Comparison of ENCODE assay signal across 8 cellular contexts in the genomic region with DNA sequence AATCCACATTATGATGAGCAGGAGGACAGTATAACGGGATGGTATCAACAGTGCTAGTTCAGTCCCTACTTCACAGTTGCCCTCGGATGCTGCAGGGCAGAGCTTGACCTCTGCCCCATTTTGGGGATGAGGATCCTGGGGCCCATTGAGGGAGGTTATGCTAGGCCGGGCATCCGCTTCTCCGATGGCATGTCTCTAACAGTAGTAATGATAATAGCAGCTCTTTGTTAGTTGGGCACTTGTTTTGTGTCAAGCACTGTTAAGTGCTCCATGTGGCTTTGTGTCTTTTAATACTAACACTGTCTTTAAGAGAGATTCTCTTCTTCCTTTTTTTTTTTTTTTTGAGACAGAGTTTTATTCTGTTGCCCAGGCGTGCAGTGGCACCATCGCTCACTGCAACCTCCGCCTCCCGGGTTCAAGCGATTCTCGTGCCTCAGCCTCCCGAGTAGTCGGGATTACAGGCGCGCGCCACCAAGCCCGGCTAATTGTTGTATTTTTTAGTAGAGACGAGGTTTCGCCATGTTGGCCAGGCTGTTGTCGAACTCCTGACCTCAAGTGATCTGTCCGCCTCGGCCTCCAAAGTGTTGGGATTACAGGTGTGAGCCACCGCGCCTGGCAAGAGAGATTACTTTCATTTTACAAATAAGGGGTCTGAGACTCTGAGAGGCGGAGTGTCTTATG. TPM values are rescaled to one million over a fixed set of nuclear protein-coding genes. Genes with fewer than 3 reads are reported as not detected.
DNase-seq lines count a peak whose midpoint lies in the region; ATAC-seq, FAIRE-seq and TF ChIP-seq lines count a peak whose summit lies in the region.

No MANE protein-coding gene starts in this region.

- peak overlapping the region; percentile 87 for H3K27ac Mint-ChIP-seq in astrocyte (ENCODE audit: unreplicated experiment)

- TF ChIP-seq CTCF in heart left ventricle (IDR thresholded peaks at IDR 0.05), result no peak
- TF ChIP-seq CTCF in astrocyte (IDR thresholded peaks at IDR 0.05; ENCODE audit: insufficient read depth, low read depth, low read length), result no peak
- TF ChIP-seq CTCF in right lobe of liver (IDR thresholded peaks at IDR 0.05), result no peak
- no peak for TF ChIP-seq CTCF in transverse colon (IDR thresholded peaks at IDR 0.05)

- peak overlapping the region; percentile 95 for H3K9ac ChIP-seq in astrocyte (ENCODE audit: low read length)

- H3K36me3 Mint-ChIP-seq in astrocyte (ENCODE audit: low read depth, unreplicated experiment), result no peaks in the 10 kb centered on the region

- WGBS in heart left ventricle, 4 donors, result 75 to 78% (median 77%) methylated on average over 25 of the region's 25 CpGs
- 53% methylated on average over 7 of the region's 25 CpGs for WGBS in right lobe of liver (ENCODE audit: insufficient coverage, low coverage, low lambda C conversion rate, missing lambda C conversion rate)
- WGBS in transverse colon (ENCODE audit: low coverage in 1 of 2), 2 donors, result 74 to 84% methylated on average over 14 to 25 of the region's 25 CpGs

- DNase-seq in heart left ventricle (no peak), left cardiac atrium (no peak), astrocyte (ENCODE audit: low read depth) (no peak), right lobe of liver (no peak), transverse colon (peak; percentile 11), SHP77 treated with DMSO at 0.1 percent for 48 hours (lab: John Stamatoyannopoulos, UW) (no peak)

- H3K9me3 ChIP-seq in heart left ventricle, result no peaks in the 10 kb centered on the region
- no peaks in the 10 kb centered on the region for H3K9me3 ChIP-seq in astrocyte (ENCODE audit: insufficient read depth, low read depth, low read length)
- H3K9me3 ChIP-seq in right lobe of liver, result no peaks in the 10 kb centered on the region
- no peaks in the 10 kb centered on the region for H3K9me3 ChIP-seq in transverse colon

- H3K4me1 Mint-ChIP-seq in astrocyte (ENCODE audit: low read depth, unreplicated experiment), result peaks cover 33% of the 10 kb centered on the region

- peaks cover 60% of the 10 kb centered on the region for H3K79me2 ChIP-seq in astrocyte (ENCODE audit: insufficient read depth, low read length)

- no peaks in the 10 kb centered on the region for H3K27me3 ChIP-seq in heart left ventricle
- H3K27me3 ChIP-seq in astrocyte (ENCODE audit: insufficient read depth, low read length), result no peaks in the 10 kb centered on the region
- H3K27me3 ChIP-seq in right lobe of liver, result no peaks in the 10 kb centered on the region
- H3K27me3 ChIP-seq in transverse colon, result no peaks in the 10 kb centered on the region

- intact Hi-C loops in heart left ventricle (cut with DNase I) (no loop called here), left cardiac atrium (cut with DNase I) (no loop called here), right lobe of liver (cut with DNase I) (no loop called here), transverse colon (cut with DNase I; ENCODE audit: low total_unique reads) (no loop called here)

- H3K27me3 Mint-ChIP-seq in astrocyte (ENCODE audit: low read depth, unreplicated experiment), result no peaks in the 10 kb centered on the region

- H4K20me1 ChIP-seq in astrocyte (ENCODE audit: insufficient read depth, low read length), result peaks cover 57% of the 10 kb centered on the region

- ATAC-seq in heart left ventricle (peak in 1 of 4 donors; percentile 17), left cardiac atrium (no peak), right lobe of liver (peak in 1 of 4 donors; percentile 5), GM21447 (IDR thresholded peaks at IDR 0.05; ENCODE audit: unreplicated experiment) (no peak), HG03108 (IDR thresholded peaks at IDR 0.05; ENCODE audit: unreplicated experiment) (no peak)

- peak overlapping the region; percentile 97 for H3K4me2 ChIP-seq in astrocyte (ENCODE audit: low read length)

- H3K4me1 ChIP-seq in heart left ventricle (peaks cover 0 to 50% (median 31%) of the 10 kb centered on the region in 12 donors), astrocyte (ENCODE audit: insufficient read depth, low read length) (peaks cover 38% of the 10 kb centered on the region), right lobe of liver (no peaks in the 10 kb centered on the region), transverse colon (peaks cover 22 to 39% (median 28%) of the 10 kb centered on the region in 4 donors)

- peak overlapping the region; percentile 91 for H3K4me3 Mint-ChIP-seq in astrocyte (ENCODE audit: unreplicated experiment)

- in situ Hi-C loops in transverse colon (cut with MboI; ENCODE audit: low pct_ligation_motif_present in 1 of 4, low pct_unique_long_range_greater_than_20kb in 1 of 4, low sequenced_read_pairs in 3 of 4), result no loop called here

- no peak for FAIRE-seq in astrocyte (lab: Jason Lieb, UNC)

- no peak for TF ChIP-seq EP300 in transverse colon (IDR thresholded peaks at IDR 0.05; ENCODE audit: low read depth)

- H3K4me3 ChIP-seq in heart left ventricle, result peak overlapping the region; percentile 58 to 93 (median 74)
- H3K4me3 ChIP-seq in astrocyte (ENCODE audit: insufficient read depth, low read depth, low read length), result peak overlapping the region; percentile 91
- H3K4me3 ChIP-seq in right lobe of liver, result peak overlapping the region; percentile 66 to 78 (median 72)
- peak overlapping the region; percentile 62 to 90 (median 80) for H3K4me3 ChIP-seq in transverse colon

- peaks cover 0 to 3% (median 2%) of the 10 kb centered on the region in 9 donors for H3K36me3 ChIP-seq in heart left ventricle
- H3K36me3 ChIP-seq in astrocyte (ENCODE audit: insufficient read depth, low read length), result no peaks in the 10 kb centered on the region
- no peaks in the 10 kb centered on the region for H3K36me3 ChIP-seq in right lobe of liver
- no peaks in the 10 kb centered on the region for H3K36me3 ChIP-seq in transverse colon

- TF ChIP-seq POLR2A in heart left ventricle (IDR thresholded peaks at IDR 0.05) (no peak), right lobe of liver (IDR thresholded peaks at IDR 0.05) (no peak), transverse colon (IDR thresholded peaks at IDR 0.05) (no peak)

- H2AFZ ChIP-seq in astrocyte (ENCODE audit: low read depth, low read length), result no peak overlapping the region

- H3K27ac ChIP-seq in heart left ventricle, result peak overlapping the region in 10 of 12 donors; percentile 81 to 96 (median 89)
- peak overlapping the region; percentile 89 for H3K27ac ChIP-seq in astrocyte (ENCODE audit: low read depth, low read length)
- peak overlapping the region; percentile 85 to 89 (median 86) for H3K27ac ChIP-seq in right lobe of liver
- H3K27ac ChIP-seq in transverse colon, result peak overlapping the region; percentile 90 to 94 (median 92)

- no peaks in the 10 kb centered on the region for H3K9me3 Mint-ChIP-seq in astrocyte (ENCODE audit: unreplicated experiment)

RNA-seq across cellular contexts. Expression of a gene that starts 1.1 kb away (rescaled TPM):
- total RNA-seq in heart left ventricle (10 to 100 TPM; 44.8 to 90.2 (median 72.2) TPM), left cardiac atrium (10 to 100 TPM; 76.8 to 93.2 TPM), astrocyte (153 and 166 TPM in 2 replicates), right lobe of liver (10 to 100 TPM in 5 of 6 experiments, 1 to 10 TPM in 1; 7.9 to 26.8 (median 16.1) TPM), transverse colon (10 to 100 TPM; 30.3 to 66.8 (median 60.5) TPM)
- 10 to 100 TPM; 22.7 to 75.3 TPM for polyA plus RNA-seq in heart left ventricle

RNA-seq across cellular contexts. Expression of a gene that starts 37.9 kb away (rescaled TPM):
- under 1 TPM in 2 of 9 donors, not detected in 7; 0.08 to 0.29 TPM for total RNA-seq in heart left ventricle
- polyA plus RNA-seq in heart left ventricle, result under 1 TPM in 1 of 2 donors, not detected in 1; 0.03 TPM
- under 1 TPM in 1 of 2 donors, not detected in 1; 0.18 TPM for total RNA-seq in left cardiac atrium
- 0.41 and 0.65 TPM in 2 replicates for total RNA-seq in astrocyte
- total RNA-seq in right lobe of liver, result under 1 TPM in 4 of 6 experiments, not detected in 2; 0.17 to 0.22 (median 0.20) TPM
- total RNA-seq in transverse colon, result under 1 TPM in 1 of 4 donors, not detected in 3; 0.14 TPM

RNA-seq across cellular contexts. Expression of a gene that starts 58.7 kb away (rescaled TPM):
- 1 to 10 TPM in 1 of 9 donors, under 1 TPM in 8; 0.19 to 1.2 (median 0.50) TPM for total RNA-seq in heart left ventricle
- polyA plus RNA-seq in heart left ventricle, result under 1 TPM; 0.43 to 0.69 TPM
- under 1 TPM; 0.44 to 0.65 TPM for total RNA-seq in left cardiac atrium
- total RNA-seq in astrocyte, result 5.0 and 5.6 TPM in 2 replicates
- under 1 TPM; 0.43 to 0.88 (median 0.65) TPM for total RNA-seq in right lobe of liver
- total RNA-seq in transverse colon, result 1 to 10 TPM in 1 of 4 donors, under 1 TPM in 3; 0.37 to 6.8 (median 0.67) TPM
